In genomic region chr14:61419201-61419600, GRCh38 we compare ENCODE assay signal across 20 cellular contexts.
DNase-seq lines count a peak whose midpoint lies in the region; ATAC-seq and TF ChIP-seq lines count a peak whose summit lies in the region.
"Had no signal": no experiment of that assay in that cellular context is flagged by ENCODE, and none has a peak within 500 bp of the region (broad histone marks: within the 10 kb centered on the region; RNA-seq: fewer than 3 reads in every experiment).

No MANE protein-coding gene starts in this region.

- TF ChIP-seq CTCF in heart left ventricle (IDR thresholded peaks at IDR 0.05) = no peak
- no peak for TF ChIP-seq CTCF in upper lobe of right lung (IDR thresholded peaks at IDR 0.05)
- no peak for TF ChIP-seq CTCF in lower lobe of right lung (IDR thresholded peaks at IDR 0.05)

- H3K9me3 Mint-ChIP-seq in activated T-helper 1 cell treated with anti-CD3 and anti-CD28 coated beads, Interleukin-12 subunit alpha, Interleukin-12 subunit beta, Interleukin-2, Interleukin-4 antibody, amounts not matched to agents 30 ng/mL and 10 ng/mL and 1 ng/mL, durations not matched to agents 14 hours and 24 hours and 36 hours = peaks cover 9% of the 10 kb centered on the region
- H3K9me3 Mint-ChIP-seq in immature natural killer cell = no peaks in the 10 kb centered on the region

- H3K27me3 ChIP-seq in heart left ventricle (no peaks in the 10 kb centered on the region), upper lobe of right lung (no peaks in the 10 kb centered on the region), lower lobe of right lung (ENCODE audit: low read depth) (no peaks in the 10 kb centered on the region)
- H3K27me3 ChIP-seq: neutrophil had no signal

- H3K4me1 ChIP-seq in heart left ventricle = peaks cover 0 to 63% (median 46%) of the 10 kb centered on the region in 12 donors
- H3K4me1 ChIP-seq in upper lobe of right lung = peaks cover 63% of the 10 kb centered on the region
- peaks cover 64% of the 10 kb centered on the region for H3K4me1 ChIP-seq in lower lobe of right lung

- peak overlapping the region; percentile 13 for H3K27ac Mint-ChIP-seq in activated T-helper 1 cell treated with anti-CD3 and anti-CD28 coated beads, Interleukin-12 subunit alpha, Interleukin-12 subunit beta, Interleukin-2, Interleukin-4 antibody, amounts not matched to agents 30 ng/mL and 10 ng/mL and 1 ng/mL, durations not matched to agents 14 hours and 24 hours and 36 hours
- peak overlapping the region in 3 of 6 donors; percentile 84 to 92 (median 90) for H3K27ac Mint-ChIP-seq in immature natural killer cell

- H3K4me3 ChIP-seq in heart left ventricle (no peak overlapping the region), upper lobe of right lung (no peak overlapping the region), lower lobe of right lung (no peak overlapping the region)
- H3K4me3 ChIP-seq: mucosa of descending colon had no signal

- H3K36me3 ChIP-seq in heart left ventricle (no peaks in the 10 kb centered on the region), upper lobe of right lung (no peaks in the 10 kb centered on the region), lower lobe of right lung (no peaks in the 10 kb centered on the region)
- H3K36me3 ChIP-seq: neutrophil had no signal

- intact Hi-C loops in heart left ventricle (cut with DNase I) = loop anchor here in 4 of 10 donors (1.0 to 10.0 kb wide), 8 partner anchors 10 to 96 kb away; partner anchors contain the start of gene PRKCH (in 1 of the 4)
- intact Hi-C loops in Right ventricle myocardium inferior (cut with DNase I) = loop anchor here (5.0 kb wide), 1 partner anchor 92 kb away; no protein-coding TSS in a partner anchor
- intact Hi-C loops in activated T-helper 1 cell treated with anti-CD3 and anti-CD28 coated beads, Interleukin-12 subunit alpha, Interleukin-12 subunit beta, Interleukin-2, Interleukin-4 antibody, amounts not matched to agents 30 ng/mL and 10 ng/mL and 1 ng/mL, durations not matched to agents 14 hours and 24 hours and 36 hours (cut with micrococcal nuclease) = loop anchor here (1.0 kb wide), 1 partner anchor 8 kb away; no protein-coding TSS in a partner anchor
- intact Hi-C loops in upper lobe of right lung (cut with DNase I) = no loop called here
- intact Hi-C loops in lower lobe of right lung (cut with DNase I) = no loop called here

- ATAC-seq in heart left ventricle (no peak), Right ventricle myocardium inferior (no peak), upper lobe of right lung (no peak), lower lobe of right lung (no peak)

- DNase-seq in heart left ventricle (no peak), Right ventricle myocardium inferior (ENCODE audit: missing footprints) (no peak), immature natural killer cell (no peak), upper lobe of right lung (no peak), lower lobe of right lung (no peak)
- no peak for DNase-seq in activated T-helper 1 cell treated with anti-CD3 and anti-CD28 coated beads, Interleukin-12 subunit alpha, Interleukin-12 subunit beta, Interleukin-2, Interleukin-4 antibody, amounts not matched to agents 30 ng/mL and 10 ng/mL and 1 ng/mL, durations not matched to agents 14 hours and 24 hours and 36 hours (ENCODE audit: low spot score)
- DNase-seq in activated CD4-positive, CD25-positive, alpha-beta regulatory T cell treated with anti-CD3 and anti-CD28 coated beads, Interleukin-2, amount 50 U/mL, for 72 hours = no peak
- DNase-seq: activated T-cell treated with anti-CD3 and anti-CD28 coated beads, Interleukin-2, amount 50 U/mL, for 4 hours; amygdala; cerebellar nuclear complex; effector CD4-positive, alpha-beta T cell; glutamatergic neuron; Karpas-422; mucosa of descending colon; NCI-H1092; NCI-H2081 treated with DMSO at 0.1 percent for 48 hours; NCI-H446 treated with DMSO at 0.1 percent for 48 hours; retina; SK-N-SH had no signal

- peaks cover 30% of the 10 kb centered on the region for H3K36me3 Mint-ChIP-seq in activated T-helper 1 cell treated with anti-CD3 and anti-CD28 coated beads, Interleukin-12 subunit alpha, Interleukin-12 subunit beta, Interleukin-2, Interleukin-4 antibody, amounts not matched to agents 30 ng/mL and 10 ng/mL and 1 ng/mL, durations not matched to agents 14 hours and 24 hours and 36 hours (ENCODE audit: low read depth)
- no peaks in the 10 kb centered on the region for H3K36me3 Mint-ChIP-seq in immature natural killer cell

- no peak for TF ChIP-seq POLR2A in heart left ventricle (IDR thresholded peaks at IDR 0.05)

- H3K4me3 Mint-ChIP-seq in activated T-helper 1 cell treated with anti-CD3 and anti-CD28 coated beads, Interleukin-12 subunit alpha, Interleukin-12 subunit beta, Interleukin-2, Interleukin-4 antibody, amounts not matched to agents 30 ng/mL and 10 ng/mL and 1 ng/mL, durations not matched to agents 14 hours and 24 hours and 36 hours = no peak overlapping the region
- H3K4me3 Mint-ChIP-seq in immature natural killer cell = peak overlapping the region; percentile 33 to 80 (median 45)
- H3K4me3 Mint-ChIP-seq: activated T-cell treated with anti-CD3 and anti-CD28 coated beads, Interleukin-2, amount 50 U/mL, for 4 hours had no signal

- H3K27ac ChIP-seq in heart left ventricle = peak overlapping the region in 7 of 12 donors; percentile 29 to 68 (median 38)
- H3K27ac ChIP-seq in upper lobe of right lung = peak overlapping the region; percentile 36
- no peak overlapping the region for H3K27ac ChIP-seq in lower lobe of right lung
- H3K27ac ChIP-seq: neutrophil had no signal

- H3K4me1 Mint-ChIP-seq in activated T-helper 1 cell treated with anti-CD3 and anti-CD28 coated beads, Interleukin-12 subunit alpha, Interleukin-12 subunit beta, Interleukin-2, Interleukin-4 antibody, amounts not matched to agents 30 ng/mL and 10 ng/mL and 1 ng/mL, durations not matched to agents 14 hours and 24 hours and 36 hours (ENCODE audit: low read depth) = peaks cover 19% of the 10 kb centered on the region
- no peaks in the 10 kb centered on the region for H3K4me1 Mint-ChIP-seq in immature natural killer cell

- H3K27me3 Mint-ChIP-seq in activated T-helper 1 cell treated with anti-CD3 and anti-CD28 coated beads, Interleukin-12 subunit alpha, Interleukin-12 subunit beta, Interleukin-2, Interleukin-4 antibody, amounts not matched to agents 30 ng/mL and 10 ng/mL and 1 ng/mL, durations not matched to agents 14 hours and 24 hours and 36 hours (ENCODE audit: insufficient read depth) = no peaks in the 10 kb centered on the region
- peaks cover 0 to 12% (median 10%) of the 10 kb centered on the region in 3 donors for H3K27me3 Mint-ChIP-seq in immature natural killer cell (ENCODE audit: low read depth in 3 of 3)

- H3K9me3 ChIP-seq in heart left ventricle (no peaks in the 10 kb centered on the region), upper lobe of right lung (no peaks in the 10 kb centered on the region), lower lobe of right lung (no peaks in the 10 kb centered on the region)
- H3K9me3 ChIP-seq: mucosa of descending colon, neutrophil, SK-N-SH had no signal

Comparison
In these comparisons a context has a peak if more than half of its experiments do, and no peak if none do; other contexts are left out.
1. intact Hi-C loops: an anchor here in Right ventricle myocardium inferior (5.0 kb wide) and activated T-helper 1 cell treated with anti-CD3 and anti-CD28 coated beads, Interleukin-12 subunit alpha, Interleukin-12 subunit beta, Interleukin-2, Interleukin-4 antibody, amounts not matched to agents 30 ng/mL and 10 ng/mL and 1 ng/mL, durations not matched to agents 14 hours and 24 hours and 36 hours (1.0 kb wide); none called in upper lobe of right lung and lower lobe of right lung.